Comparison of ENCODE assay signal across 12 cellular contexts in the genomic region with DNA sequence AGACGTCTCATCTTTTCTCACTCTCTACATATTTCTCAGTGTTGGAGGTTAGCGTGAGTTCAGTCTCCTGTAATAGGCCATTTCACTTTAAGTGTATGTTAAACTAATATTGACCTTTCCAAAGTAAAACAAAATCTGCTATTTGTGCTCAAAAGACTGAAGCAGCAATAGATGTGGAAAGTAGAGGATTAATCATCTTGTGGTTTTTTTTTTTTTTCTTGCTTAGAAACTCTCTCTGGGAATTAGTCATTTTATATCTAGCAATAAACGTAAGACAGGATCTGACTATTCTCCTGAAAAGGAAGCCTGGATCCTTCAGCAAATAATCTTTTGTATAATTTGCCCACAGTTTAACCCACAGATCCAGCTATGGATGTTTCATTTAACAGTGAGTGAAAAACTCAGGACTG.
DNase-seq lines count a peak whose midpoint lies in the region; FAIRE-seq and TF ChIP-seq lines count a peak whose summit lies in the region.
"Had no signal": no experiment of that assay in that cellular context is flagged by ENCODE, and none has a peak within 500 bp of the region (broad histone marks: within the 10 kb centered on the region; RNA-seq: fewer than 3 reads in every experiment).

No MANE protein-coding gene starts in this region.

- peak; percentile 83 for DNase-seq in AG08395 (ENCODE audit: low spot score)
- DNase-seq in GM04504 (ENCODE audit: low read depth): peak; percentile 52
- no peak for DNase-seq in activated naive CD8-positive, alpha-beta T cell treated with anti-CD3 and anti-CD28 coated beads for 36 hours
- peak; percentile 78 for DNase-seq in kidney glomerular epithelial cell (lab: John Stamatoyannopoulos, UW)
- DNase-seq in HUDEP-2 (lab: John Stamatoyannopoulos, UW; ENCODE audit: unreplicated experiment in 76 of 76): no peak
- DNase-seq in GM12891 (ENCODE audit: insufficient read length, low spot score): no peak
- DNase-seq in putamen (ENCODE audit: low spot score): no peak
- no peak for DNase-seq in NCI-H2196 (lab: John Stamatoyannopoulos, UW; ENCODE audit: unreplicated experiment)
- DNase-seq: activated naive CD8-positive, alpha-beta T cell treated with anti-CD3 and anti-CD28 coated beads, Interleukin-2, amount 10 ng/mL, durations not matched to agents 7 days and 5 days; Kasumi-1; NCI-H774; stimulated activated CD4-positive, alpha-beta T cell treated with anti-CD3 and anti-CD28 coated beads, Interleukin-4, amount 100 ng/mL, for 1 hour had no signal

- H3K27ac Mint-ChIP-seq in activated naive CD8-positive, alpha-beta T cell treated with anti-CD3 and anti-CD28 coated beads for 36 hours: peak overlapping the region; percentile 78
- H3K27ac Mint-ChIP-seq: activated naive CD8-positive, alpha-beta T cell treated with anti-CD3 and anti-CD28 coated beads, Interleukin-2, amount 10 ng/mL, durations not matched to agents 7 days and 5 days had no signal

- peaks cover 15% of the 10 kb centered on the region for H3K9me3 Mint-ChIP-seq in activated naive CD8-positive, alpha-beta T cell treated with anti-CD3 and anti-CD28 coated beads for 36 hours

- no peaks in the 10 kb centered on the region for H3K27me3 Mint-ChIP-seq in activated naive CD8-positive, alpha-beta T cell treated with anti-CD3 and anti-CD28 coated beads for 36 hours

- H3K36me3 Mint-ChIP-seq in activated naive CD8-positive, alpha-beta T cell treated with anti-CD3 and anti-CD28 coated beads for 36 hours: peaks cover 11% of the 10 kb centered on the region

- H3K4me1 Mint-ChIP-seq in activated naive CD8-positive, alpha-beta T cell treated with anti-CD3 and anti-CD28 coated beads for 36 hours: peaks cover 49% of the 10 kb centered on the region

- TF ChIP-seq POLR2A in GM12891 (IDR thresholded peaks at IDR 0.05; ENCODE audit: low read depth, low read length): no peak

- H3K4me3 Mint-ChIP-seq in activated naive CD8-positive, alpha-beta T cell treated with anti-CD3 and anti-CD28 coated beads for 36 hours: peak overlapping the region; percentile 24
- H3K4me3 Mint-ChIP-seq: activated naive CD8-positive, alpha-beta T cell treated with anti-CD3 and anti-CD28 coated beads, Interleukin-2, amount 10 ng/mL, durations not matched to agents 7 days and 5 days had no signal

- no peak for FAIRE-seq in GM12891 (lab: Jason Lieb, UNC)

TF ChIP-seq in GM12891, 5 proteins besides CTCF, POLR2A, EP300 and RAD21:
- no peak for TF ChIP-seq PAX5 (IDR thresholded peaks at IDR 0.05; ENCODE audit: insufficient read depth, low read length, severe bottlenecking)
- TF ChIP-seq TAF1 (IDR thresholded peaks at IDR 0.05; ENCODE audit: low read depth, low read length): no peak
- TF ChIP-seq POLR2AphosphoS5 (IDR thresholded peaks at IDR 0.05; ENCODE audit: low read depth, low read length): no peak
- no peak for TF ChIP-seq POU2F2 (IDR thresholded peaks at IDR 0.05; ENCODE audit: low read depth, low read length)
- TF ChIP-seq SPI1 (IDR thresholded peaks at IDR 0.05; ENCODE audit: low read depth, low read length): no peak

Comparison
In these comparisons a context has a peak if more than half of its experiments do, and no peak if none do; other contexts are left out.
1. DNase-seq: peak in AG08395 (single experiment), GM04504 (single experiment) and kidney glomerular epithelial cell (single experiment); none in activated naive CD8-positive, alpha-beta T cell treated with anti-CD3 and anti-CD28 coated beads for 36 hours (single experiment), HUDEP-2 (0 of 76), GM12891 (single experiment), putamen (single experiment) and NCI-H2196 (single experiment).